Comparison of ENCODE assay signal across 15 cellular contexts in genomic region chr5:168162464-168162863, GRCh38.
DNase-seq lines count a peak whose midpoint lies in the region; ATAC-seq and TF ChIP-seq lines count a peak whose summit lies in the region.
"Had no signal": no experiment of that assay in that cellular context is flagged by ENCODE, and none has a peak within 500 bp of the region (broad histone marks: within the 10 kb centered on the region; RNA-seq: fewer than 3 reads in every experiment).

No MANE protein-coding gene starts in this region.

- H3K9me3 ChIP-seq in hepatocyte (ENCODE audit: low read depth) (no peaks in the 10 kb centered on the region), colonic mucosa (no peaks in the 10 kb centered on the region)

- no peak overlapping the region for H3K4me2 ChIP-seq in hepatocyte

- no peaks in the 10 kb centered on the region for H3K79me2 ChIP-seq in hepatocyte

- 68% methylated on average over 16 of the region's 16 CpGs for WGBS in hepatocyte (ENCODE audit: low lambda C conversion rate, missing lambda C conversion rate)

- intact Hi-C loops in colonic mucosa (cut with DNase I), result no loop called here

- no peak for TF ChIP-seq CTCF in AG10803 (conservative IDR thresholded peaks at IDR 0.05; ENCODE audit: low read length)
- no peak for TF ChIP-seq CTCF in hepatocyte (IDR thresholded peaks at IDR 0.05; ENCODE audit: poor library complexity)
- no peak for TF ChIP-seq CTCF in colonic mucosa (IDR thresholded peaks at IDR 0.05)

- no peak overlapping the region for H3K9ac ChIP-seq in colonic mucosa (ENCODE audit: low read depth in 2 of 2, low read length in 2 of 2)

- H3K4me3 ChIP-seq in AG10803 (ENCODE audit: low read length), result no peak overlapping the region
- H3K4me3 ChIP-seq in hepatocyte, result no peak overlapping the region
- H3K4me3 ChIP-seq in colonic mucosa, result no peak overlapping the region

- no peaks in the 10 kb centered on the region for H3K4me1 ChIP-seq in hepatocyte (ENCODE audit: insufficient read depth)
- peaks cover 6% of the 10 kb centered on the region for H3K4me1 ChIP-seq in colonic mucosa

- H3K36me3 ChIP-seq in hepatocyte (replicated peaks; ENCODE audit: insufficient read depth, low read depth) (no peaks in the 10 kb centered on the region), colonic mucosa (no peaks in the 10 kb centered on the region)

- peak; percentile 22 for DNase-seq in AG10803 (ENCODE audit: low read depth)
- DNase-seq in NCI-H1105 treated with DMSO at 0.1 percent for 48 hours (lab: John Stamatoyannopoulos, UW), result peak; percentile 32
- DNase-seq in NCI-H748 (lab: John Stamatoyannopoulos, UW; ENCODE audit: unreplicated experiment), result peak; percentile 98
- DNase-seq in hepatocyte (ENCODE audit: low spot score), result peak; percentile 34
- no peak for DNase-seq in activated CD4-positive, alpha-beta T cell treated with anti-CD3 and anti-CD28 coated beads, Interleukin-2, amount 50 U/mL, for 1 hour
- DNase-seq in colonic mucosa, result no peak
- DNase-seq: activated CD4-positive, alpha-beta T cell treated with anti-CD3 and anti-CD28 coated beads, Interleukin-2, amount 10 ng/mL, durations not matched to agents 7 days and 5 days; activated naive CD4-positive, alpha-beta T cell treated with Interleukin-2 at 50 U/mL for 16 hours; erythroblast; GF-D8; mammary epithelial cell; naive thymus-derived CD8-positive, alpha-beta T cell; stimulated activated naive CD8-positive, alpha-beta T cell treated with anti-CD3 and anti-CD28 coated beads, Interleukin-15, amount 100 ng/mL, for 72 hours had no signal

- no peak overlapping the region for H3K27ac ChIP-seq in hepatocyte
- no peak overlapping the region for H3K27ac ChIP-seq in colonic mucosa

- no peaks in the 10 kb centered on the region for H4K20me1 ChIP-seq in hepatocyte (ENCODE audit: insufficient read depth, poor library complexity, severe bottlenecking)

- ATAC-seq in HG02623 (IDR thresholded peaks at IDR 0.05; ENCODE audit: unreplicated experiment) (no peak), GM21717 (IDR thresholded peaks at IDR 0.05; ENCODE audit: unreplicated experiment) (no peak)
- ATAC-seq: naive thymus-derived CD8-positive, alpha-beta T cell; stimulated activated naive CD8-positive, alpha-beta T cell treated with anti-CD3 and anti-CD28 coated beads, Interleukin-15, amount 100 ng/mL, for 72 hours had no signal

- no peaks in the 10 kb centered on the region for H3K27me3 ChIP-seq in hepatocyte
- no peaks in the 10 kb centered on the region for H3K27me3 ChIP-seq in colonic mucosa

- no peak overlapping the region for H2AFZ ChIP-seq in hepatocyte

- no peaks in the 10 kb centered on the region for H3K9me2 ChIP-seq in hepatocyte (replicated peaks; ENCODE audit: insufficient read depth)

Comparison
In these comparisons a context has a peak if more than half of its experiments do, and no peak if none do; other contexts are left out.
1. DNase-seq: peak in AG10803 (single experiment), NCI-H1105 treated with DMSO at 0.1 percent for 48 hours (single experiment), NCI-H748 (single experiment) and hepatocyte (single experiment); none in activated CD4-positive, alpha-beta T cell treated with anti-CD3 and anti-CD28 coated beads, Interleukin-2, amount 50 U/mL, for 1 hour (single experiment) and colonic mucosa (single experiment).